In genomic region chr2:25376750-25377621, GRCh38 we compare ENCODE assay signal across 8 cellular contexts. TPM values are rescaled to one million over a fixed set of nuclear protein-coding genes. Genes with fewer than 3 reads are reported as not detected.
A peak's percentile ranks its signal among the peaks of the same experiment; 100 is the strongest.
DNase-seq lines count a peak whose midpoint lies in the region; ATAC-seq and TF ChIP-seq lines count a peak whose summit lies in the region.

No MANE protein-coding gene starts in this region.

- H3K27me3 ChIP-seq in HUES6 (ENCODE audit: control insufficient read depth, insufficient read depth, low read length) = no peaks in the 10 kb centered on the region

- H3K4me1 ChIP-seq in HUES6 (ENCODE audit: control insufficient read depth, insufficient read depth, low read length) = peaks cover 31% of the 10 kb centered on the region

- peak; percentile 53 for DNase-seq in DMS 273 treated with DMSO at 0.1 percent for 48 hours (lab: John Stamatoyannopoulos, UW)
- DNase-seq in NOMO-1 treated with dmso at 0.1 percent for 144 hours (lab: John Stamatoyannopoulos, UW; ENCODE audit: unreplicated experiment) = peak; percentile 91
- peak; percentile 79 for DNase-seq in activated CD8-positive, alpha-beta memory T cell treated with anti-CD3 and anti-CD28 coated beads, Interleukin-2, amount 50 U/mL, for 24 hours (ENCODE audit: extremely low read depth)
- DNase-seq in endothelial cell (ENCODE audit: low spot score) = peak; percentile 89
- peak; percentile 63 for DNase-seq in middle frontal gyrus (ENCODE audit: extremely low spot score, low spot score)
- DNase-seq in stimulated activated CD8-positive, alpha-beta memory T cell treated with anti-CD3 and anti-CD28 coated beads, Interleukin-2, amount 100 ng/mL, for 48 hours (ENCODE audit: low read depth in 2 of 2) = peak; percentile 89 to 93

- H3K4me3 Mint-ChIP-seq in endothelial cell (ENCODE audit: unreplicated experiment) = no peak overlapping the region

- peak overlapping the region; percentile 46 for H3K4me3 ChIP-seq in HUES6 (ENCODE audit: low read depth, low read length)

- ATAC-seq in GM21515 (IDR thresholded peaks at IDR 0.05; ENCODE audit: unreplicated experiment) = peak; percentile 86

- H3K36me3 ChIP-seq in HUES6 (ENCODE audit: control insufficient read depth, insufficient read depth, low read length) = no peaks in the 10 kb centered on the region

- H3K9me3 Mint-ChIP-seq in endothelial cell (ENCODE audit: unreplicated experiment) = no peaks in the 10 kb centered on the region

- H3K27ac Mint-ChIP-seq in endothelial cell (ENCODE audit: unreplicated experiment) = no peak overlapping the region

- peaks cover 15% of the 10 kb centered on the region for H3K27me3 Mint-ChIP-seq in endothelial cell (ENCODE audit: unreplicated experiment)

- peak; percentile 98 for TF ChIP-seq CTCF in endothelial cell (IDR thresholded peaks at IDR 0.05; ENCODE audit: unreplicated experiment)

- peak overlapping the region; percentile 71; the same call in 1 of the 2 replicates for H3K27ac ChIP-seq in HUES6 (ENCODE audit: low read depth, low read length)

- H3K36me3 Mint-ChIP-seq in endothelial cell (ENCODE audit: low read depth, unreplicated experiment) = no peaks in the 10 kb centered on the region

- peaks cover 4% of the 10 kb centered on the region for H3K4me1 Mint-ChIP-seq in endothelial cell (ENCODE audit: unreplicated experiment)

- H3K9me3 ChIP-seq in HUES6 (ENCODE audit: control insufficient read depth, insufficient read depth, low read depth, low read length) = peaks cover 3% of the 10 kb centered on the region; the same call in 1 of the 2 replicates

- H3K9ac ChIP-seq in HUES6 (ENCODE audit: low read length) = peak overlapping the region; percentile 73

RNA-seq across cellular contexts. Expression of gene DNMT3A, which starts 35.3 kb away (rescaled TPM):
- 177 TPM for total RNA-seq in endothelial cell (ENCODE audit: unreplicated experiment)

Comparison
In these comparisons a context has a peak if more than half of its experiments do, and no peak if none do; other contexts are left out.
1. Peak in every context shown above with its lines: DNase-seq, ATAC-seq, H3K4me3 ChIP-seq and H3K27ac ChIP-seq.